ENCODE assay signal across 14 cellular contexts in the genomic region with DNA sequence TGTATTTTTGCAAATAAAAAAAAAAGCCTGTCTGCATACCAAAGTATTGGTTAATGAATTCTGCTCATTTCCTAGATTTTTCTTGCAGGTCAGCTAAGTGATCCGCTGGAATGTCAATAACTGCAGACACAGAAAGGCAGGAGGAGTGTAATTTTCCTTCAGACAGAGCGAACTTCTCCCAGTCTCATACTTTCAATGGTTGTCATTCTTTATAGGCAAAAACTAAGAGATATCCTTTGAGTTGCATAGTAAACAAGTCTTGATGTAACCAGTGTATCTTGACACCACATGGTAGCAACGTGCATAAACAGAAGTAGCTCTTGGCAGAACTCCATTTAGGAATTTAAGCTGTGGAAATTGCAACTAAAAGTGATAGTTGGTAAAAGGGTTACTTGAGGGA. TPM values are rescaled to one million over a fixed set of nuclear protein-coding genes. Genes with fewer than 3 reads are reported as not detected.
"Had no signal": no experiment of that assay in that cellular context is flagged by ENCODE, and none has a peak within 500 bp of the region (broad histone marks: within the 10 kb centered on the region; RNA-seq: fewer than 3 reads in every experiment).

No MANE protein-coding gene starts in this region.

- H3K9me3 ChIP-seq: ascending aorta, prostate gland, tibial nerve, vagina had no signal

- H3K4me1 ChIP-seq: ascending aorta, prostate gland, tibial nerve, vagina had no signal

- H3K4me3 ChIP-seq: ascending aorta, cardiac muscle cell, dorsolateral prefrontal cortex, prostate gland, tibial nerve, vagina had no signal

- H3K27me3 ChIP-seq: ascending aorta, cardiac muscle cell, vagina had no signal

- H3K27ac ChIP-seq: ascending aorta, cardiac muscle cell, dorsolateral prefrontal cortex, prostate gland, tibial nerve, vagina had no signal

- H3K36me3 ChIP-seq: ascending aorta, cardiac muscle cell, prostate gland, tibial nerve, vagina had no signal

- DNase-seq: dorsolateral prefrontal cortex; endodermal cell; mesendoderm; nephron progenitor cell; stimulated activated naive B cell treated with anti-CD40 and anti-IgM and Interleukin-4, amounts not matched to agents 10 μg/mL and 1 μg/mL and 100 μg/mL, for 72 hours; T-cell; T-helper 9 cell had no signal

RNA-seq across cellular contexts. Expression of gene CAPN6, which starts 8.2 kb away (rescaled TPM):
- total RNA-seq: activated CD8-positive, alpha-beta memory T cell treated with anti-CD3 and anti-CD28 coated beads for 36 hours; activated T-helper 1 cell treated with anti-CD3 and anti-CD28 coated beads, Interleukin-12 subunit alpha, Interleukin-12 subunit beta, Interleukin-2, Interleukin-4 antibody, amounts not matched to agents 30 ng/mL and 10 ng/mL and 1 ng/mL, durations not matched to agents 14 hours and 24 hours and 36 hours; T-cell had no signal
